In the genomic region with DNA sequence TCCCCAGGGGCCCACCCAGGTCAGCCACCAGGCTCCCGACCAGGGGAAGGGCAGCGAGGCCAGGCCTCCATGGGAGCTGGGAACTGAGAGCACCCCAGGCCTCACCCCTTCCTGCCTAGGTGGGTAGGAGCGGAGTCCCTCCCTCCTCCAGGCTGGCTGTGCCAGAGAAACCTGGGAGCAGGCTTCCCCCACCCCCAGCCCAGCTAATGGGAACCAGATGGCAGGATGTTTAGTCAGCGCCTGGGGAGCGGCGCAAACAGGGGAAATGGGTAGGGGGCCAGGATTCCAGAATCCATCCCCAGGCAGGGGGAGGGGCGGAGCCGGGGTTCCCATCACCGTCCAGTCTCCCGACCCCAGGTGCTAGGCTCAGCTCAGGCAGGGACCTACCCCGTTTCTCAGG, we compare ENCODE assay signal across 12 cellular contexts. TPM values are rescaled to one million over a fixed set of nuclear protein-coding genes. Genes with fewer than 3 reads are reported as not detected.
DNase-seq lines count a peak whose midpoint lies in the region; ATAC-seq, FAIRE-seq and TF ChIP-seq lines count a peak whose summit lies in the region.
"Had no signal": no experiment of that assay in that cellular context is flagged by ENCODE, and none has a peak within 500 bp of the region (broad histone marks: within the 10 kb centered on the region; RNA-seq: fewer than 3 reads in every experiment).

No MANE protein-coding gene starts in this region.

- TF ChIP-seq CTCF in endothelial cell of umbilical vein (IDR thresholded peaks at IDR 0.05; ENCODE audit: extremely low read depth in 1 of 2, insufficient read depth in 1 of 2, low read depth in 1 of 2, low read length in 2 of 2): no peak
- TF ChIP-seq CTCF in nephron (IDR thresholded peaks at IDR 0.05; ENCODE audit: unreplicated experiment in 3 of 3): no peak

- no peaks in the 10 kb centered on the region for H3K27me3 Mint-ChIP-seq in nephron (ENCODE audit: low read depth)
- H3K27me3 Mint-ChIP-seq: CD4-positive, CD25-positive, alpha-beta regulatory T cell had no signal

- dilution Hi-C loops in endothelial cell of umbilical vein (cut with MboI; ENCODE audit: extremely low pct_ligation_motif_present, low sequenced_read_pairs): no loop called here

- TF ChIP-seq POLR2A in endothelial cell of umbilical vein (IDR thresholded peaks at IDR 0.05; ENCODE audit: low read depth, low read length): no peak

- CTCF ChIA-PET in endothelial cell of umbilical vein (lab: Charles Lee): interaction anchor here (1.1 to 2.3 kb wide), 7 partner anchors 9 to 30 kb away, joined by 3 to 11 read pairs (median 7); partner anchors contain the start of gene BGN

- H3K4me3 Mint-ChIP-seq in nephron: no peak overlapping the region
- H3K4me3 Mint-ChIP-seq: CD4-positive, CD25-positive, alpha-beta regulatory T cell had no signal

- H3K4me1 Mint-ChIP-seq in nephron: peaks cover 17% of the 10 kb centered on the region

- POLR2A ChIA-PET in endothelial cell of umbilical vein (lab: Charles Lee): interaction anchor here (0.5 to 1.6 kb wide), 3 partner anchors 14 to 156 kb away, joined by 4 to 6 read pairs (median 4); partner anchors contain the start of gene BGN

- FAIRE-seq in endothelial cell of umbilical vein (lab: Jason Lieb, UNC): peak; percentile 73

- no peaks in the 10 kb centered on the region for H3K9me1 ChIP-seq in endothelial cell of umbilical vein (replicated peaks; ENCODE audit: control insufficient read depth, extremely low read depth, insufficient read depth, low read length)

- peak overlapping the region; percentile 55 for H3K27ac ChIP-seq in BLaER1
- peak overlapping the region; percentile 73 for H3K27ac ChIP-seq in endothelial cell of umbilical vein (ENCODE audit: insufficient read depth, low read depth, low read length)

- H2AFZ ChIP-seq in endothelial cell of umbilical vein (ENCODE audit: low read depth, low read length): no peak overlapping the region

- peaks cover 12% of the 10 kb centered on the region for H3K9me3 Mint-ChIP-seq in nephron
- H3K9me3 Mint-ChIP-seq: CD4-positive, CD25-positive, alpha-beta regulatory T cell had no signal

- H3K4me2 ChIP-seq in BLaER1 (peak overlapping the region; percentile 14; the same call in 1 of the 2 replicates), endothelial cell of umbilical vein (ENCODE audit: insufficient read depth, low read length) (no peak overlapping the region)

- H3K36me3 ChIP-seq in BLaER1: no peaks in the 10 kb centered on the region
- no peaks in the 10 kb centered on the region for H3K36me3 ChIP-seq in endothelial cell of umbilical vein (ENCODE audit: control insufficient read depth in 2 of 2, extremely low read depth in 1 of 2, insufficient read depth in 2 of 2, low read length in 2 of 2)
- H3K36me3 ChIP-seq: esophagus squamous epithelium had no signal

- H3K27ac Mint-ChIP-seq in nephron: peak overlapping the region in 2 of 3 experiments; percentile 86

- H3K9ac ChIP-seq in BLaER1: no peak overlapping the region
- peak overlapping the region; percentile 51 for H3K9ac ChIP-seq in endothelial cell of umbilical vein (replicated peaks; ENCODE audit: extremely low read depth, insufficient read depth, low read length)

- ATAC-seq in HG03520 (IDR thresholded peaks at IDR 0.05; ENCODE audit: unreplicated experiment): no peak
- ATAC-seq in HG03039 (IDR thresholded peaks at IDR 0.05; ENCODE audit: unreplicated experiment): no peak

- BruUV-seq in endothelial cell of umbilical vein (replicated peaks; lab: Mats Ljungman, UMichigan): no TSS peak

- H4K20me1 ChIP-seq in BLaER1: no peaks in the 10 kb centered on the region
- H4K20me1 ChIP-seq in endothelial cell of umbilical vein (replicated peaks; ENCODE audit: control insufficient read depth, extremely low read depth, insufficient read depth, low read length): no peaks in the 10 kb centered on the region

- H3K27me3 ChIP-seq in BLaER1 (peaks cover 28% of the 10 kb centered on the region), endothelial cell of umbilical vein (ENCODE audit: control insufficient read depth in 2 of 2, insufficient read depth in 2 of 2, low read length in 2 of 2) (no peaks in the 10 kb centered on the region)
- H3K27me3 ChIP-seq: esophagus squamous epithelium had no signal

- intact Hi-C loops in endothelial cell of umbilical vein (cut with micrococcal nuclease): loop anchor here (1.0 kb wide), 1 partner anchor 11 kb away; no protein-coding TSS in a partner anchor

- DNase-seq in NCI-H1694 treated with DMSO at 0.1 percent for 48 hours (lab: John Stamatoyannopoulos, UW) (peak; percentile 80), endothelial cell of umbilical vein (ENCODE audit: low read depth, low spot score) (peak; percentile 87), activated gamma-delta T cell treated with Interleukin-2 at 50 U/mL for 16 hours (no peak), OCI-M1 (lab: John Stamatoyannopoulos, UW) (no peak)
- DNase-seq: CD4-positive, CD25-positive, alpha-beta regulatory T cell; esophagus squamous epithelium had no signal

- no peaks in the 10 kb centered on the region for H3K36me3 Mint-ChIP-seq in nephron (ENCODE audit: low read depth)
- H3K36me3 Mint-ChIP-seq: CD4-positive, CD25-positive, alpha-beta regulatory T cell had no signal

- peaks cover 82% of the 10 kb centered on the region for H3K4me1 ChIP-seq in BLaER1
- peaks cover 28% of the 10 kb centered on the region for H3K4me1 ChIP-seq in endothelial cell of umbilical vein (ENCODE audit: control insufficient read depth, extremely low read depth, insufficient read depth, low read length)

- H3K79me2 ChIP-seq in endothelial cell of umbilical vein (ENCODE audit: control insufficient read depth, insufficient read depth, low read length): no peaks in the 10 kb centered on the region

- no peaks in the 10 kb centered on the region for H3K9me3 ChIP-seq in BLaER1
- no peaks in the 10 kb centered on the region for H3K9me3 ChIP-seq in endothelial cell of umbilical vein (replicated peaks; ENCODE audit: control insufficient read depth, insufficient read depth, low read length)
- H3K9me3 ChIP-seq: esophagus squamous epithelium had no signal

- H3K4me3 ChIP-seq in BLaER1: no peak overlapping the region
- H3K4me3 ChIP-seq in endothelial cell of umbilical vein (replicated peaks in 1 of 3; ENCODE audit: insufficient read depth in 1 of 3, low read depth in 1 of 3, low read length in 3 of 3): no peak overlapping the region
- H3K4me3 ChIP-seq: esophagus squamous epithelium had no signal

TF ChIP-seq in endothelial cell of umbilical vein, 7 proteins besides CTCF, POLR2A, EP300 and RAD21:
- TF ChIP-seq MAX (IDR thresholded peaks at IDR 0.05; ENCODE audit: insufficient read depth, insufficient read length) (no peak), FOS (IDR thresholded peaks at IDR 0.05; ENCODE audit: borderline replicate concordance, insufficient read depth, low read length) (peak; percentile 35)
TF ChIP-seq in endothelial cell of umbilical vein: peak in this region for 1.

RNA-seq across cellular contexts. Expression of gene HAUS7, which starts 6.7 kb away (rescaled TPM):
- 30.6 and 46.4 TPM in 2 replicates for total RNA-seq in endothelial cell of umbilical vein
- polyA plus RNA-seq in endothelial cell of umbilical vein: 31.0 and 33.4 TPM in 2 replicates
- 28.1 and 34.5 TPM in 2 replicates for polyA plus RNA-seq in endothelial cell of umbilical vein (2011; cell fraction: cytosol; rRNA removed)
- 76.6 and 103 TPM in 2 replicates for polyA plus RNA-seq in endothelial cell of umbilical vein (2011; cell fraction: nucleus; rRNA removed)
- 23.4 and 27.4 TPM in 2 replicates for polyA plus RNA-seq in endothelial cell of umbilical vein (2012)
- 16.4 and 29.5 TPM in 2 replicates for polyA minus RNA-seq in endothelial cell of umbilical vein
- polyA minus RNA-seq in endothelial cell of umbilical vein (2011; cell fraction: cytosol; rRNA and poly(A)+ RNA removed): 34.5 TPM
- polyA minus RNA-seq in endothelial cell of umbilical vein (2011; cell fraction: nucleus; rRNA and poly(A)+ RNA removed): 10.4 and 11.6 TPM in 2 replicates

RNA-seq across cellular contexts. Expression of gene BGN, which starts 17.7 kb away (rescaled TPM):
- 453 and 479 TPM in 2 replicates for total RNA-seq in endothelial cell of umbilical vein
- 879 and 880 TPM in 2 replicates for polyA plus RNA-seq in endothelial cell of umbilical vein
- 626 and 746 TPM in 2 replicates for polyA plus RNA-seq in endothelial cell of umbilical vein (2011; cell fraction: cytosol; rRNA removed)
- polyA plus RNA-seq in endothelial cell of umbilical vein (2011; cell fraction: nucleus; rRNA removed): 244 and 299 TPM in 2 replicates
- 316 and 701 TPM in 2 replicates for polyA plus RNA-seq in endothelial cell of umbilical vein (2012)
- polyA minus RNA-seq in endothelial cell of umbilical vein: 471 and 514 TPM in 2 replicates
- not detected for polyA minus RNA-seq in endothelial cell of umbilical vein (2011; cell fraction: cytosol; rRNA and poly(A)+ RNA removed)
- 104 and 164 TPM in 2 replicates for polyA minus RNA-seq in endothelial cell of umbilical vein (2011; cell fraction: nucleus; rRNA and poly(A)+ RNA removed)
- total RNA-seq: CD4-positive, CD25-positive, alpha-beta regulatory T cell; T-helper 1 cell treated with Interleukin-12 subunit alpha and Interleukin-12 subunit beta and Interleukin-4 antibody, amounts not matched to agents 30 ng/mL and 1 ng/mL, for 36 hours had no signal
- polyA plus RNA-seq: CD4-positive, CD25-positive, alpha-beta regulatory T cell had no signal

RNA-seq across cellular contexts. Expression of gene TREX2, which starts 31.2 kb away (rescaled TPM):
- total RNA-seq in endothelial cell of umbilical vein: 0.82 and 1.9 TPM in 2 replicates
- polyA plus RNA-seq in endothelial cell of umbilical vein: 0.99 and 1.9 TPM in 2 replicates
- 0.09 and 0.23 TPM in 2 replicates for polyA plus RNA-seq in endothelial cell of umbilical vein (2011; cell fraction: cytosol; rRNA removed)
- polyA plus RNA-seq in endothelial cell of umbilical vein (2011; cell fraction: nucleus; rRNA removed): 3.0 TPM in 2 replicates
- polyA plus RNA-seq in endothelial cell of umbilical vein (2012): 0.25 TPM in 1 of 2 replicates, not detected in the other
- polyA minus RNA-seq in endothelial cell of umbilical vein: 0.32 and 0.36 TPM in 2 replicates
- polyA minus RNA-seq in endothelial cell of umbilical vein (2011; cell fraction: cytosol; rRNA and poly(A)+ RNA removed): not detected
- polyA minus RNA-seq in endothelial cell of umbilical vein (2011; cell fraction: nucleus; rRNA and poly(A)+ RNA removed): 0.63 and 0.96 TPM in 2 replicates

RNA-seq across cellular contexts. Expression of gene ATP2B3, which starts 40.4 kb away (rescaled TPM):
- total RNA-seq in endothelial cell of umbilical vein: 0.07 and 0.16 TPM in 2 replicates
- 0.01 and 0.02 TPM in 2 replicates for polyA plus RNA-seq in endothelial cell of umbilical vein
- polyA plus RNA-seq in endothelial cell of umbilical vein (2011; cell fraction: cytosol; rRNA removed): 0.01 TPM in 1 of 2 replicates, not detected in the other
- polyA plus RNA-seq in endothelial cell of umbilical vein (2011; cell fraction: nucleus; rRNA removed): 0.33 and 0.48 TPM in 2 replicates
- polyA plus RNA-seq in endothelial cell of umbilical vein (2012): not detected in 2 replicates
- polyA minus RNA-seq in endothelial cell of umbilical vein: not detected in 2 replicates
- polyA minus RNA-seq in endothelial cell of umbilical vein (2011; cell fraction: cytosol; rRNA and poly(A)+ RNA removed): not detected
- polyA minus RNA-seq in endothelial cell of umbilical vein (2011; cell fraction: nucleus; rRNA and poly(A)+ RNA removed): 0.24 TPM in 1 of 2 replicates, not detected in the other
- total RNA-seq: CD4-positive, CD25-positive, alpha-beta regulatory T cell; esophagus squamous epithelium; NCI-H460 had no signal
- polyA plus RNA-seq: CD4-positive, CD25-positive, alpha-beta regulatory T cell had no signal

Comparison
In these comparisons a context has a peak if more than half of its experiments do, and no peak if none do; other contexts are left out.
1. DNase-seq: peak in NCI-H1694 treated with DMSO at 0.1 percent for 48 hours (single experiment) and endothelial cell of umbilical vein (single experiment); none in activated gamma-delta T cell treated with Interleukin-2 at 50 U/mL for 16 hours (single experiment) and OCI-M1 (single experiment).